Comparison of ENCODE assay signal across 1 cellular context in the genomic region with DNA sequence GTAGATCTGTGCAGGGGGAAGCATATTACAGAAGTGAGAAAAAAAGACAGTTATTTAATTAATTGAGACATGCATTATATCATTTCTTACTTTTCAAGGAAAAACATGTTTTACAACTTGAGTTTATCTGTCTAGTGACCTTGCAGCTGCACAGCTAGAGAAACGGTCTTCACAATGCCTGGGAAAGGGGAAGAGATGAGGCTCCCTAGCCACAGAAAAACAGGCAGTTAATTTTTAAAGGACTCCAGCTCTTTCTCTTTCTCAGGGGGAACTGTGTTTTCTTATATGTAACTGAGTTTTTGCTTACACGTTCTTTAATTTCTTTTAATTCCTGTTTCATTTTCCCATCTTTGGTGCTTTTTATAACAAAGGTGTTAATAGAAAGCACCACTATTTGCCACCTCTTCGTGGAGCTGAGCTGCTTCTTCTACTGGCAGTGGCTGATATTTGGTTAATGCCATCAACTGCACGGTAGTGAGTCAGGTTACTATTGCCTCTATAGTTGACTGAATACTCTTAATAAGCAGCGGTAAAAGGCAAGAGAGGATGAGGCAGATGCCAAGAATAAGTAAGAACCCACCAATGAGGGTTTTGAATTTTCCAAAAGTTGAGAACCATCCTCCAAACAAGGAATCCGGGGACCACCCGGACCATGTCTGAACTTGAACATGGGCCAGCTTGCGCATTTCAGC. TPM values are rescaled to one million over a fixed set of nuclear protein-coding genes. Genes with fewer than 3 reads are reported as not detected.
"Had no signal": no experiment of that assay in that cellular context is flagged by ENCODE, and none has a peak within 500 bp of the region (broad histone marks: within the 10 kb centered on the region; RNA-seq: fewer than 3 reads in every experiment).

No MANE protein-coding gene starts in this region.

RNA-seq across cellular contexts. Expression of a gene that starts 35.3 kb away (rescaled TPM):
- polyA plus RNA-seq: keratinocyte had no signal

RNA-seq across cellular contexts. Expression of a gene that starts 46.2 kb away (rescaled TPM):
- polyA plus RNA-seq: keratinocyte had no signal
